In the genomic region with DNA sequence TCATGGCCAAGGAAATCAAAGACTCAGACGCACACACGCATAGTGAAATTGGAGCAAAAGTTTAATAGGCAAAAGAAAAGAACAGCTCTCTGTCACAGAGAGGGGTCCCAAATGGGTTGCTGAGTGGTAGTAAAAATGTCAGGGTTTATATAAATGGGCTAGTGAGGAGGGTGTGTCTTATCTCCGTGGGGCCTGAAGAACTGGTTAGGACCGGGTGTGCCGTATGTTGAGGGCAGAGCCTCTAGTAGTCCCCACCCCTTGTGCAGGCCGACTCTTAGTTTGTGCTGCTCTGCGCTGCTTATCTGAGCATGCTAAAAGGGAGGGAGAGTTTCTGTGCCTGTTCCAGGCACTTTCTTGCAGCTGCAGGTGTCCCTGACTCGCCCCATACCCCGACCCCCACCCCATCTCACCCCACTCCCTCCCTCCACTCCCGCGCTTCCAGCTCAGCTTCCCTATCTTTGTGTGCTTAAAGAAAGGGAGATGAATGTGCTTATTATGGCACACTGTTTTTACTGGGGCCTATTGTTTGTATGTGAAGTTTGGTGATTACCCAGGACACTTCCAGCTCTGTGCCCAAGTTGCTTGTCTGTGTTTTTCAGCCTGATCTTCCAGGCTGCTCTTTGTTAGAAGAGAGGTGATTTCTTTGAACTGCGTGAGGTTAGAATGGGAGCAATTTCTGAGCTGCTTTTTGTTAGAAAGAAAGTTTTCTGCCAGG, we compare ENCODE assay signal across 14 cellular contexts.
A peak's percentile ranks its signal among the peaks of the same experiment; 100 is the strongest.
DNase-seq lines count a peak whose midpoint lies in the region; ATAC-seq and TF ChIP-seq lines count a peak whose summit lies in the region.
"Had no signal": no experiment of that assay in that cellular context is flagged by ENCODE, and none has a peak within 500 bp of the region (broad histone marks: within the 10 kb centered on the region; RNA-seq: fewer than 3 reads in every experiment).

No MANE protein-coding gene starts in this region.

- H3K9me3 ChIP-seq in HUES6 (ENCODE audit: control insufficient read depth, insufficient read depth, low read depth, low read length) (0 out of 2 replicates have a peak, but pooled peaks cover 9% of the 10 kb centered on the region), suprapubic skin (peaks cover 14% of the 10 kb centered on the region)
- H3K9me3 ChIP-seq: thoracic aorta had no signal

- H3K36me3 ChIP-seq in HUES6 (ENCODE audit: control insufficient read depth, insufficient read depth, low read length) = no peaks in the 10 kb centered on the region
- no peaks in the 10 kb centered on the region for H3K36me3 ChIP-seq in suprapubic skin
- H3K36me3 ChIP-seq: thoracic aorta had no signal

- H3K4me3 ChIP-seq in HUES6 (ENCODE audit: low read depth, low read length) = no peak overlapping the region
- H3K4me3 ChIP-seq in suprapubic skin = no peak overlapping the region
- H3K4me3 ChIP-seq: thoracic aorta had no signal

- no peak overlapping the region for H3K9ac ChIP-seq in HUES6 (ENCODE audit: low read length)
- H3K9ac ChIP-seq: parathyroid adenoma had no signal

- H3K4me1 ChIP-seq in HUES6 (ENCODE audit: control insufficient read depth, insufficient read depth, low read length) = 0 out of 2 replicates have a peak, but pooled peaks cover 3% of the 10 kb centered on the region
- H3K4me1 ChIP-seq in suprapubic skin = no peaks in the 10 kb centered on the region
- H3K4me1 ChIP-seq: parathyroid adenoma had no signal

- no peak for TF ChIP-seq CTCF in suprapubic skin (IDR thresholded peaks at IDR 0.05)

- ATAC-seq in HG03139 (IDR thresholded peaks at IDR 0.05; ENCODE audit: unreplicated experiment) = no peak
- ATAC-seq in GM21825 (IDR thresholded peaks at IDR 0.05; ENCODE audit: unreplicated experiment) = no peak

- DNase-seq in astrocyte of the hippocampus (ENCODE audit: low read depth, low spot score) (peak; percentile 2), medulla oblongata (ENCODE audit: extremely low spot score) (peak; percentile 7), suprapubic skin (ENCODE audit: low spot score in 2 of 2) (no peak)
- no peak for DNase-seq in activated CD4-positive, alpha-beta T cell treated with anti-CD3 and anti-CD28 coated beads, Interleukin-2, amount 50 U/mL, for 4 hours
- DNase-seq: activated CD8-positive, alpha-beta memory T cell treated with anti-CD3 and anti-CD28 coated beads for 24 hours; activated effector memory CD4-positive, alpha-beta T cell treated with anti-CD3 and anti-CD28 coated beads, Interleukin-2, amount 50 U/mL, for 16 hours; DND-41; NCI-H2227 treated with DMSO at 0.1 percent for 48 hours had no signal

- TF ChIP-seq EP300 in suprapubic skin (IDR thresholded peaks at IDR 0.05) = no peak

- no peaks in the 10 kb centered on the region for H3K27me3 ChIP-seq in HUES6 (ENCODE audit: control insufficient read depth, insufficient read depth, low read length)
- no peaks in the 10 kb centered on the region for H3K27me3 ChIP-seq in suprapubic skin

- WGBS in suprapubic skin = 36% methylated on average over 11 of the region's 12 CpGs

- H3K27ac ChIP-seq in HUES6 (ENCODE audit: low read depth, low read length) (peak overlapping the region; percentile 37; the same call in 1 of the 2 replicates), suprapubic skin (peak overlapping the region; percentile 29)
- H3K27ac ChIP-seq: C4-2B, parathyroid adenoma, thoracic aorta had no signal

- TF ChIP-seq POLR2A in suprapubic skin (IDR thresholded peaks at IDR 0.05) = no peak

Comparison
In these comparisons a context has a peak if more than half of its experiments do, and no peak if none do; other contexts are left out.
1. DNase-seq: peak in astrocyte of the hippocampus (single experiment) and medulla oblongata (single experiment); none in suprapubic skin (0 of 2) and activated CD4-positive, alpha-beta T cell treated with anti-CD3 and anti-CD28 coated beads, Interleukin-2, amount 50 U/mL, for 4 hours (0 of 2).